8 cellular contexts compared by ENCODE assay signal in genomic region chr16:401468-402348, GRCh38. TPM values are rescaled to one million over a fixed set of nuclear protein-coding genes. Genes with fewer than 3 reads are reported as not detected.
DNase-seq lines count a peak whose midpoint lies in the region; ATAC-seq and TF ChIP-seq lines count a peak whose summit lies in the region.

A gene with protein sequence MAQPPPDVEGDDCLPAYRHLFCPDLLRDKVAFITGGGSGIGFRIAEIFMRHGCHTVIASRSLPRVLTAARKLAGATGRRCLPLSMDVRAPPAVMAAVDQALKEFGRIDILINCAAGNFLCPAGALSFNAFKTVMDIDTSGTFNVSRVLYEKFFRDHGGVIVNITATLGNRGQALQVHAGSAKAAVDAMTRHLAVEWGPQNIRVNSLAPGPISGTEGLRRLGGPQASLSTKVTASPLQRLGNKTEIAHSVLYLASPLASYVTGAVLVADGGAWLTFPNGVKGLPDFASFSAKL (plus strand): TSS chr16:401885. CDS start chr16:401964, 79 bp downstream.

- TF ChIP-seq CTCF in Calu3 (IDR thresholded peaks at IDR 0.05; ENCODE audit: unreplicated experiment) (peak; percentile 28), Panc1 (IDR thresholded peaks at IDR 0.05) (peak; percentile 89; the same call in 1 of the 2 replicates)

- peak within 1 kb of the TSS; percentile 94 for H3K27ac ChIP-seq in Panc1 (ENCODE audit: low read length)
- H3K27ac ChIP-seq in naive thymus-derived CD4-positive, alpha-beta T cell (ENCODE audit: low read depth, low read length), result peak within 1 kb of the TSS; percentile 82

- peaks cover 55% of the 10 kb centered on the region for H3K36me3 Mint-ChIP-seq in Calu3 (ENCODE audit: insufficient read depth, unreplicated experiment)
- no peaks in the 10 kb centered on the region for H3K36me3 Mint-ChIP-seq in activated T-helper 1 cell treated with anti-CD3 and anti-CD28 coated beads, Interleukin-12 subunit alpha, Interleukin-12 subunit beta, Interleukin-2, Interleukin-4 antibody, amounts not matched to agents 30 ng/mL and 10 ng/mL and 1 ng/mL, durations not matched to agents 14 hours and 24 hours and 36 hours (ENCODE audit: low read depth)
- no peaks in the 10 kb centered on the region for H3K36me3 Mint-ChIP-seq in naive thymus-derived CD4-positive, alpha-beta T cell
- no peaks in the 10 kb centered on the region for H3K36me3 Mint-ChIP-seq in stimulated activated memory B cell treated with anti-CD40 and anti-IgM and Interleukin-4, amounts not matched to agents 10 μg/mL and 1 μg/mL and 100 μg/mL, for 72 hours

- H3K27me3 ChIP-seq in Panc1 (ENCODE audit: control insufficient read depth, insufficient read depth, low read length), result no peaks in the 10 kb centered on the region
- H3K27me3 ChIP-seq in naive thymus-derived CD4-positive, alpha-beta T cell (ENCODE audit: control insufficient read depth in 2 of 2, insufficient read depth in 2 of 2, low read length in 2 of 2), result no peaks in the 10 kb centered on the region

- POLR2A ChIA-PET in Panc1 (lab: Charles Lee), result interaction anchor here (0.6 to 0.7 kb wide), 3 partner anchors 40 to 245 kb away, joined by 3 to 13 read pairs (median 5); partner anchors contain the start of gene NHLRC4
- POLR2A ChIA-PET in naive thymus-derived CD4-positive, alpha-beta T cell (lab: Charles Lee), result interaction anchor here (0.6 to 10.9 kb wide), 8 partner anchors 10 to 221 kb away, joined by 3 to 120 read pairs (median 6); partner anchors contain the start of genes MRPL28, PGAP6 and RAB11FIP3

- peak within 1 kb of the TSS; percentile 74 for H3K27ac Mint-ChIP-seq in Calu3 (ENCODE audit: unreplicated experiment)
- H3K27ac Mint-ChIP-seq in activated T-helper 1 cell treated with anti-CD3 and anti-CD28 coated beads, Interleukin-12 subunit alpha, Interleukin-12 subunit beta, Interleukin-2, Interleukin-4 antibody, amounts not matched to agents 30 ng/mL and 10 ng/mL and 1 ng/mL, durations not matched to agents 14 hours and 24 hours and 36 hours, result peak within 1 kb of the TSS; percentile 58
- H3K27ac Mint-ChIP-seq in naive thymus-derived CD4-positive, alpha-beta T cell, result peak within 1 kb of the TSS; percentile 81 to 97 (median 94)
- H3K27ac Mint-ChIP-seq in stimulated activated memory B cell treated with anti-CD40 and anti-IgM and Interleukin-4, amounts not matched to agents 10 μg/mL and 1 μg/mL and 100 μg/mL, for 72 hours, result peak within 1 kb of the TSS; percentile 96

- in situ Hi-C loops in Panc1 (cut with HindIII; ENCODE audit: low pct_unique_long_range_greater_than_20kb, low sequenced_read_pairs), result no loop called here

- H3K9me3 Mint-ChIP-seq in Calu3 (ENCODE audit: low read depth, unreplicated experiment), result no peaks in the 10 kb centered on the region
- no peaks in the 10 kb centered on the region for H3K9me3 Mint-ChIP-seq in activated T-helper 1 cell treated with anti-CD3 and anti-CD28 coated beads, Interleukin-12 subunit alpha, Interleukin-12 subunit beta, Interleukin-2, Interleukin-4 antibody, amounts not matched to agents 30 ng/mL and 10 ng/mL and 1 ng/mL, durations not matched to agents 14 hours and 24 hours and 36 hours
- H3K9me3 Mint-ChIP-seq in naive thymus-derived CD4-positive, alpha-beta T cell, result no peaks in the 10 kb centered on the region
- H3K9me3 Mint-ChIP-seq in stimulated activated memory B cell treated with anti-CD40 and anti-IgM and Interleukin-4, amounts not matched to agents 10 μg/mL and 1 μg/mL and 100 μg/mL, for 72 hours, result no peaks in the 10 kb centered on the region

- BruUV-seq in Calu3 (replicated peaks; lab: Mats Ljungman, UMichigan) (no TSS peak), Panc1 (replicated peaks; lab: Mats Ljungman, UMichigan) (no TSS peak)

- peak within 1 kb of the TSS; percentile 67 to 81 for H3K4me3 ChIP-seq in Panc1 (ENCODE audit: low read depth in 2 of 2, low read length in 2 of 2)
- H3K4me3 ChIP-seq in naive thymus-derived CD4-positive, alpha-beta T cell (ENCODE audit: low read length), result peak within 1 kb of the TSS; percentile 86

- no peaks in the 10 kb centered on the region for H3K36me3 ChIP-seq in Panc1 (ENCODE audit: control insufficient read depth, insufficient read depth, low read length)
- no peaks in the 10 kb centered on the region for H3K36me3 ChIP-seq in naive thymus-derived CD4-positive, alpha-beta T cell (ENCODE audit: control insufficient read depth in 2 of 3, insufficient read depth in 3 of 3, low read length in 3 of 3)

- no peaks in the 10 kb centered on the region for H3K27me3 Mint-ChIP-seq in Calu3 (ENCODE audit: unreplicated experiment)
- H3K27me3 Mint-ChIP-seq in activated T-helper 1 cell treated with anti-CD3 and anti-CD28 coated beads, Interleukin-12 subunit alpha, Interleukin-12 subunit beta, Interleukin-2, Interleukin-4 antibody, amounts not matched to agents 30 ng/mL and 10 ng/mL and 1 ng/mL, durations not matched to agents 14 hours and 24 hours and 36 hours (ENCODE audit: insufficient read depth), result peaks cover 2% of the 10 kb centered on the region
- peaks cover 0 to 1% (median 0%) of the 10 kb centered on the region in 5 donors for H3K27me3 Mint-ChIP-seq in naive thymus-derived CD4-positive, alpha-beta T cell
- H3K27me3 Mint-ChIP-seq in stimulated activated memory B cell treated with anti-CD40 and anti-IgM and Interleukin-4, amounts not matched to agents 10 μg/mL and 1 μg/mL and 100 μg/mL, for 72 hours, result no peaks in the 10 kb centered on the region

- ATAC-seq in GM21360 (IDR thresholded peaks at IDR 0.05; ENCODE audit: unreplicated experiment) (peak; percentile 49), Panc1 (peak; percentile 69)
- ATAC-seq in naive thymus-derived CD4-positive, alpha-beta T cell, result peak; percentile 94
- peak; percentile 89 for ATAC-seq in stimulated activated memory B cell treated with anti-CD40 and anti-IgM and Interleukin-4, amounts not matched to agents 10 μg/mL and 1 μg/mL and 100 μg/mL, for 72 hours

- H3K4me3 Mint-ChIP-seq in Calu3 (ENCODE audit: low read depth, unreplicated experiment), result peak within 1 kb of the TSS; percentile 88
- peak within 1 kb of the TSS; percentile 87 for H3K4me3 Mint-ChIP-seq in activated T-helper 1 cell treated with anti-CD3 and anti-CD28 coated beads, Interleukin-12 subunit alpha, Interleukin-12 subunit beta, Interleukin-2, Interleukin-4 antibody, amounts not matched to agents 30 ng/mL and 10 ng/mL and 1 ng/mL, durations not matched to agents 14 hours and 24 hours and 36 hours
- peak within 1 kb of the TSS; percentile 84 to 92 (median 89) for H3K4me3 Mint-ChIP-seq in naive thymus-derived CD4-positive, alpha-beta T cell
- peak within 1 kb of the TSS; percentile 91 for H3K4me3 Mint-ChIP-seq in stimulated activated memory B cell treated with anti-CD40 and anti-IgM and Interleukin-4, amounts not matched to agents 10 μg/mL and 1 μg/mL and 100 μg/mL, for 72 hours

- H3K9me3 ChIP-seq in Panc1 (ENCODE audit: control insufficient read depth, insufficient read depth, low read depth, low read length), result no peaks in the 10 kb centered on the region
- no peaks in the 10 kb centered on the region for H3K9me3 ChIP-seq in naive thymus-derived CD4-positive, alpha-beta T cell (ENCODE audit: control insufficient read depth in 2 of 3, low read length in 3 of 3)

- intact Hi-C loops in Calu3 (cut with micrococcal nuclease; ENCODE audit: unreplicated experiment), result no loop called here
- intact Hi-C loops in Panc1 (cut with micrococcal nuclease; ENCODE audit: unreplicated experiment), result loop anchor here (2.0 kb wide), 1 partner anchor 23 kb away; the partner anchor contains the start of gene RAB11FIP3
- intact Hi-C loops in activated T-helper 1 cell treated with anti-CD3 and anti-CD28 coated beads, Interleukin-12 subunit alpha, Interleukin-12 subunit beta, Interleukin-2, Interleukin-4 antibody, amounts not matched to agents 30 ng/mL and 10 ng/mL and 1 ng/mL, durations not matched to agents 14 hours and 24 hours and 36 hours (cut with micrococcal nuclease), result loop anchor here (1.0 to 5.0 kb wide), 8 partner anchors 19 to 1211 kb away; partner anchors contain the start of genes AXIN1, CAPN15, CRAMP1 and IFT140
- intact Hi-C loops in naive thymus-derived CD4-positive, alpha-beta T cell (cut with micrococcal nuclease), result loop anchor here (1.0 to 10.0 kb wide), 16 partner anchors 9 to 339 kb away; partner anchors contain the start of genes METTL26 (in 2 of the 2), RAB11FIP3 (in 2 of the 2), AXIN1 (in 1 of the 2) and CAPN15 (in 1 of the 2)

- CTCF ChIA-PET in Calu3 (lab: Charles Lee), result interaction anchor here (0.6 to 0.9 kb wide), 5 partner anchors 19 to 290 kb away, joined by 3 to 5 read pairs (median 4); partner anchors contain the start of gene RAB11FIP3
- CTCF ChIA-PET in Panc1 (lab: Charles Lee), result interaction anchor here (0.6 to 0.7 kb wide), 2 partner anchors 52 to 230 kb away, joined by 3 to 4 read pairs; no protein-coding TSS in a partner anchor
- CTCF ChIA-PET in naive thymus-derived CD4-positive, alpha-beta T cell (lab: Charles Lee), result interaction anchor here (0.7 to 1.7 kb wide), 3 partner anchors 9 to 179 kb away, joined by 3 to 6 read pairs (median 3); no protein-coding TSS in a partner anchor

- peaks cover 34% of the 10 kb centered on the region for H3K4me1 ChIP-seq in Panc1 (ENCODE audit: control insufficient read depth, insufficient read depth, low read length)
- peaks cover 0 to 5% of the 10 kb centered on the region in 2 donors for H3K4me1 ChIP-seq in naive thymus-derived CD4-positive, alpha-beta T cell (ENCODE audit: control insufficient read depth in 2 of 2, insufficient read depth in 2 of 2, low read length in 2 of 2)

- DNase-seq in Calu3 (peak; percentile 97), HuH-7.5 (ENCODE audit: low spot score) (peak; percentile 92), Panc1 (ENCODE audit: low read depth, low spot score) (no peak), fibroblast of gingiva (ENCODE audit: low read depth) (peak; percentile 84)
- DNase-seq in activated T-helper 1 cell treated with anti-CD3 and anti-CD28 coated beads, Interleukin-12 subunit alpha, Interleukin-12 subunit beta, Interleukin-2, Interleukin-4 antibody, amounts not matched to agents 30 ng/mL and 10 ng/mL and 1 ng/mL, durations not matched to agents 14 hours and 24 hours and 36 hours (ENCODE audit: low spot score), result peak; percentile 90
- peak; percentile 89 to 98 (median 95) for DNase-seq in naive thymus-derived CD4-positive, alpha-beta T cell

- peaks cover 9% of the 10 kb centered on the region for H3K4me1 Mint-ChIP-seq in Calu3 (ENCODE audit: low read depth, unreplicated experiment)
- peaks cover 11% of the 10 kb centered on the region for H3K4me1 Mint-ChIP-seq in activated T-helper 1 cell treated with anti-CD3 and anti-CD28 coated beads, Interleukin-12 subunit alpha, Interleukin-12 subunit beta, Interleukin-2, Interleukin-4 antibody, amounts not matched to agents 30 ng/mL and 10 ng/mL and 1 ng/mL, durations not matched to agents 14 hours and 24 hours and 36 hours (ENCODE audit: low read depth)
- H3K4me1 Mint-ChIP-seq in naive thymus-derived CD4-positive, alpha-beta T cell, result peaks cover 10 to 21% (median 11%) of the 10 kb centered on the region in 7 donors
- H3K4me1 Mint-ChIP-seq in stimulated activated memory B cell treated with anti-CD40 and anti-IgM and Interleukin-4, amounts not matched to agents 10 μg/mL and 1 μg/mL and 100 μg/mL, for 72 hours, result peaks cover 32% of the 10 kb centered on the region

RNA-seq across cellular contexts. Expression of the gene that starts here (rescaled TPM):
- total RNA-seq in Calu3 (2022), result 41.2 and 49.6 TPM in 2 replicates
- 92.7 TPM for total RNA-seq in Panc1 (2021; ENCODE audit: unreplicated experiment)
- 107 TPM for polyA plus RNA-seq in Panc1 (2012; ENCODE audit: insufficient read length)
- total RNA-seq in activated T-helper 1 cell treated with anti-CD3 and anti-CD28 coated beads, Interleukin-12 subunit alpha, Interleukin-12 subunit beta, Interleukin-2, Interleukin-4 antibody, amounts not matched to agents 30 ng/mL and 10 ng/mL and 1 ng/mL, durations not matched to agents 14 hours and 24 hours and 36 hours, result 18.0 and 20.1 TPM in 2 replicates
- 10 to 100 TPM in 3 of 5 experiments, 1 to 10 TPM in 2; 7.9 to 13.8 (median 11.6) TPM for total RNA-seq in naive thymus-derived CD4-positive, alpha-beta T cell
- 1 to 10 TPM; 7.8 to 7.9 TPM for polyA plus RNA-seq in naive thymus-derived CD4-positive, alpha-beta T cell
